In genomic region chr1:200035397-200035955, GRCh38 we compare ENCODE assay signal across 1 cellular context.
TF ChIP-seq lines count a peak whose summit lies in the region.

No MANE protein-coding gene starts in this region.

TF ChIP-seq in WTC11, 78 proteins besides CTCF, POLR2A, EP300 and RAD21:
- TF ChIP-seq PREB (CRISPR knock-in tag; IDR thresholded peaks at IDR 0.05; ENCODE audit: borderline replicate concordance) (no peak), USF2 (CRISPR knock-in tag; IDR thresholded peaks at IDR 0.05) (no peak), ZNF138 (CRISPR knock-in tag; conservative IDR thresholded peaks at IDR 0.05) (no peak)
TF ChIP-seq in WTC11: peak in this region for 0.
